ENCODE assay signal across 20 cellular contexts in the genomic region with DNA sequence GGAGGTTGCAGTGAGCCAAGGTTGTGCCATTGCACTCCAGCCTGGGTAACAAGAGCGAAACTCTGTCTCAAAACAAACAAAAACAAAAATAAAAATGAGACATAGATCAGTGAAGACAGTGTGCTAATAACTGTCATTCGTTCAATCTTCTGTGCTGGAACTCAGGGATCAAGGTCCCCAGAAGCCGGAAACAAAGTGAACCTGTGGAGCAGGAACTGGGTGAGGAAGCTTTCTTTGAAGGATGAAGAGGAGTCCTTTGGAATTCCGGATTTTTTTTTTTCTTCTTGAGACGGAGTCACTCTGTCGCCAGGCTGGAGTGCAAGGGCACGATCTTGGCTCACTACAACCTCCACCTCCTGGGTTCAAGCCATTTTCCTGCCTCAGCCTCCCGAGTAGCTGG. TPM values are rescaled to one million over a fixed set of nuclear protein-coding genes. Genes with fewer than 3 reads are reported as not detected.
DNase-seq lines count a peak whose midpoint lies in the region; ATAC-seq and TF ChIP-seq lines count a peak whose summit lies in the region.
"Had no signal": no experiment of that assay in that cellular context is flagged by ENCODE, and none has a peak within 500 bp of the region (broad histone marks: within the 10 kb centered on the region; RNA-seq: fewer than 3 reads in every experiment).

No MANE protein-coding gene starts in this region.

- H3K9me3 ChIP-seq in RWPE2 (ENCODE audit: severe bottlenecking) (no peaks in the 10 kb centered on the region), psoas muscle (no peaks in the 10 kb centered on the region), prostate gland (no peaks in the 10 kb centered on the region)

- DNase-seq in RWPE2 (ENCODE audit: low spot score): no peak
- no peak for DNase-seq in psoas muscle
- DNase-seq in NCI-H345 treated with DMSO at 0.1 percent for 48 hours (lab: John Stamatoyannopoulos, UW; ENCODE audit: unreplicated experiment): no peak
- no peak for DNase-seq in effector memory CD8-positive, alpha-beta T cell
- no peak for DNase-seq in prostate gland (ENCODE audit: low spot score)
- DNase-seq: 8988T; AML-193; C1 segment of cervical spinal cord; CD8-positive, alpha-beta memory T cell; EL; H7; Karpas-422; MV-4-11; NCI-H1694; NCI-H2081 treated with DMSO at 0.1 percent for 48 hours; NCI-H446 treated with DMSO at 0.1 percent for 48 hours; NCI-H526 treated with DMSO at 0.1 percent for 48 hours; OCI-M1; SHP77 had no signal

- H3K4me1 Mint-ChIP-seq in effector memory CD8-positive, alpha-beta T cell (ENCODE audit: low read depth in 2 of 2): peaks cover 16 to 22% of the 10 kb centered on the region in 2 donors

- H3K27ac ChIP-seq in C4-2B (peak overlapping the region; percentile 68), RWPE2 (ENCODE audit: poor library complexity, severe bottlenecking) (peak overlapping the region; percentile 41), psoas muscle (peak overlapping the region; percentile 96), prostate gland (no peak overlapping the region)

- H3K4me3 ChIP-seq in RWPE2 (ENCODE audit: severe bottlenecking): no peak overlapping the region
- H3K4me3 ChIP-seq in psoas muscle: no peak overlapping the region
- no peak overlapping the region for H3K4me3 ChIP-seq in prostate gland

- TF ChIP-seq CTCF in C4-2B (conservative IDR thresholded peaks at IDR 0.05): no peak
- TF ChIP-seq CTCF in RWPE2 (IDR thresholded peaks at IDR 0.05; ENCODE audit: poor library complexity, severe bottlenecking): no peak
- no peak for TF ChIP-seq CTCF in psoas muscle (IDR thresholded peaks at IDR 0.05)
- no peak for TF ChIP-seq CTCF in prostate gland (IDR thresholded peaks at IDR 0.05)

- H3K4me3 Mint-ChIP-seq in effector memory CD8-positive, alpha-beta T cell: no peak overlapping the region

- H3K36me3 ChIP-seq in RWPE2 (ENCODE audit: low read depth): no peaks in the 10 kb centered on the region
- H3K36me3 ChIP-seq in psoas muscle (ENCODE audit: insufficient read depth in 1 of 2, low read depth in 1 of 2): peaks cover 0 to 9% of the 10 kb centered on the region in 2 donors
- no peaks in the 10 kb centered on the region for H3K36me3 ChIP-seq in prostate gland

- ATAC-seq in RWPE2 (ENCODE audit: low read depth) (no peak), psoas muscle (no peak)
- ATAC-seq in effector memory CD8-positive, alpha-beta T cell (replicated peaks): no peak

- H3K4me1 ChIP-seq in RWPE2 (ENCODE audit: insufficient read depth, poor library complexity, severe bottlenecking) (peaks cover 7% of the 10 kb centered on the region), psoas muscle (peaks cover 21% of the 10 kb centered on the region), prostate gland (replicated peaks) (peaks cover 9% of the 10 kb centered on the region)

- no peak overlapping the region for H3K27ac Mint-ChIP-seq in effector memory CD8-positive, alpha-beta T cell

- no peaks in the 10 kb centered on the region for H3K9me3 Mint-ChIP-seq in effector memory CD8-positive, alpha-beta T cell
- H3K9me3 Mint-ChIP-seq: CD8-positive, alpha-beta memory T cell had no signal

- TF ChIP-seq POLR2A in prostate gland (IDR thresholded peaks at IDR 0.05): no peak

- intact Hi-C loops in psoas muscle (cut with DNase I): loop anchor here in 1 of 2 donors (5.0 kb wide), 1 partner anchor 68 kb away; no protein-coding TSS in a partner anchor
- intact Hi-C loops in prostate gland (cut with DNase I): no loop called here

- WGBS in psoas muscle, 3 donors: 83 to 88% (median 86%) methylated on average over 8 of the region's 8 CpGs
- WGBS in prostate gland: 84% methylated on average over 8 of the region's 8 CpGs

- H3K27me3 Mint-ChIP-seq in effector memory CD8-positive, alpha-beta T cell: peaks cover 21 to 51% of the 10 kb centered on the region in 2 donors

- H3K27me3 ChIP-seq in RWPE2 (ENCODE audit: insufficient read depth, poor library complexity, severe bottlenecking) (no peaks in the 10 kb centered on the region), psoas muscle (ENCODE audit: insufficient read depth in 3 of 3, low read length in 2 of 3) (no peaks in the 10 kb centered on the region), prostate gland (replicated peaks; ENCODE audit: insufficient read depth) (no peaks in the 10 kb centered on the region)

- H3K36me3 Mint-ChIP-seq in effector memory CD8-positive, alpha-beta T cell (ENCODE audit: insufficient read depth): peaks cover 3% of the 10 kb centered on the region
- H3K36me3 Mint-ChIP-seq: CD8-positive, alpha-beta memory T cell had no signal

RNA-seq across cellular contexts. Expression of a gene that starts 2.1 kb away (rescaled TPM):
- total RNA-seq in psoas muscle (100 to 1,000 TPM in 3 of 4 donors, 10 to 100 TPM in 1; 50.9 to 257 (median 139) TPM), prostate gland (10 to 100 TPM; 13.8 to 27.4 TPM)
- 100 to 1,000 TPM in 1 of 3 donors, 10 to 100 TPM in 2; 19.4 to 127 (median 33.8) TPM for polyA plus RNA-seq in psoas muscle
- polyA plus RNA-seq: CD8-positive, alpha-beta memory T cell had no signal

RNA-seq across cellular contexts. Expression of a gene that starts 15.0 kb away (rescaled TPM):
- total RNA-seq in psoas muscle: 1 to 10 TPM in 1 of 4 donors, under 1 TPM in 3; 0.37 to 1.0 (median 0.75) TPM
- polyA plus RNA-seq in psoas muscle: 1 to 10 TPM in 1 of 3 donors, under 1 TPM in 2; 0.14 to 1.8 (median 0.21) TPM
- total RNA-seq in prostate gland: 10 to 100 TPM in 1 of 2 donors, under 1 TPM in 1; 0.64 to 49.1 TPM
- polyA plus RNA-seq: CD8-positive, alpha-beta memory T cell had no signal

RNA-seq across cellular contexts. Expression of a gene that starts 17.2 kb away (rescaled TPM):
- 1 to 10 TPM in 2 of 4 donors, under 1 TPM in 1, not detected in 1; 0.57 to 1.0 (median 1.0) TPM for total RNA-seq in psoas muscle
- polyA plus RNA-seq in psoas muscle: 1 to 10 TPM in 1 of 3 donors, under 1 TPM in 2; 0.48 to 1.1 (median 0.83) TPM
- total RNA-seq in prostate gland: 10 to 100 TPM; 42.0 to 45.8 TPM

RNA-seq across cellular contexts. Expression of a gene that starts 27.4 kb away (rescaled TPM):
- total RNA-seq in psoas muscle (10 to 100 TPM; 55.7 to 87.0 (median 74.8) TPM), prostate gland (10 to 100 TPM; 50.1 to 65.2 TPM)
- polyA plus RNA-seq in psoas muscle: 100 to 1,000 TPM in 1 of 3 donors, 10 to 100 TPM in 2; 50.4 to 104 (median 86.0) TPM

RNA-seq across cellular contexts. Expression of a gene that starts 27.9 kb away (rescaled TPM):
- 100 to 1,000 TPM; 208 to 332 (median 254) TPM for total RNA-seq in psoas muscle
- polyA plus RNA-seq in psoas muscle: 100 to 1,000 TPM; 171 to 281 (median 196) TPM
- total RNA-seq in prostate gland: 100 to 1,000 TPM in 1 of 2 donors, 10 to 100 TPM in 1; 61.2 to 107 TPM

Comparison
In these comparisons a context has a peak if more than half of its experiments do, and no peak if none do; other contexts are left out.
1. H3K27ac ChIP-seq: peak in C4-2B (single experiment), RWPE2 (single experiment) and psoas muscle (single experiment); none in prostate gland (0 of 2).
2. RNA of a gene that starts 17.2 kb away (total RNA-seq): 42.0 to 45.8 TPM in prostate gland; 0.57 to 1.0 TPM in psoas muscle; every median in the first group is over 10 times any median in the second.